11 cellular contexts compared by ENCODE assay signal in the genomic region with DNA sequence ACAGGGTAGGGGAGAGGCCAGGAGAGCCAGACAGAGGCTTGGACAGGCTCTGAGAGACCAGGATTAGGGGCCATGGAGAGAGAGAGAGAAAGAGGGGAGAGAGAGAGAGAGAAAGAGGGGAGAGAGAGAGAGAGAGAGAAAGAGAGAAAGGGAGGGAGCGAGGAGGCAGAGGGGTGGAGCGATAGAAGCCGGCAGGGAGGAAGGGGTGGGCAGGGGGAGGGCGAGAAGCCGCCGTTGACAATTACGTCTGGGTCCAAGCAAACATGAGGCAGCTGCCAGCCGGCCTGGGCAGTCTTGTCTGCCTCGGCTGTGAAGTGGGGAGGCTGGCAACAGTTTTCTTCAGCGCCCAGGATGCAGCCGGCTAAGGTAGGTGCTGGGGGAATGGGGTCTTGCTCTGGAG. TPM values are rescaled to one million over a fixed set of nuclear protein-coding genes. Genes with fewer than 3 reads are reported as not detected.
DNase-seq lines count a peak whose midpoint lies in the region; ATAC-seq, FAIRE-seq and TF ChIP-seq lines count a peak whose summit lies in the region.
"Had no signal": no experiment of that assay in that cellular context is flagged by ENCODE, and none has a peak within 500 bp of the region (broad histone marks: within the 10 kb centered on the region; RNA-seq: fewer than 3 reads in every experiment).

Gene KCNIP3, plus strand, starts transcription at position 260 of the 400 bp plus-strand sequence. Its CDS starts 92 bp downstream, at position 352.

- DNase-seq in NCI-H1436 (lab: John Stamatoyannopoulos, UW) = peak; percentile 57
- DNase-seq in left kidney (ENCODE audit: low read depth, low spot score) = peak; percentile 85
- DNase-seq in GM12891 (ENCODE audit: insufficient read length, low spot score) = no peak
- no peak for DNase-seq in omental fat pad (ENCODE audit: low spot score)
- DNase-seq in osteocyte (ENCODE audit: extremely low spot score, unreplicated experiment) = no peak
- DNase-seq: activated B cell treated with CpG ODN at 0.5 μM for 24 hours, natural killer cell had no signal

- no peak within 1 kb of the TSS for H3K4me3 Mint-ChIP-seq in osteocyte (ENCODE audit: unreplicated experiment)
- H3K4me3 Mint-ChIP-seq: activated B cell treated with CpG ODN at 0.5 μM for 24 hours, natural killer cell had no signal

- no peaks in the 10 kb centered on the region for H3K36me3 ChIP-seq in ACC112 (ENCODE audit: insufficient read depth, low read length)
- H3K36me3 ChIP-seq: BLaER1 treated with 17β-estradiol and CSF1 and Interleukin-3, amounts not matched to agents 10 nM and 100 nM had no signal

- H3K4me1 Mint-ChIP-seq in osteocyte (ENCODE audit: unreplicated experiment) = no peaks in the 10 kb centered on the region
- H3K4me1 Mint-ChIP-seq: activated B cell treated with CpG ODN at 0.5 μM for 24 hours had no signal

- no peaks in the 10 kb centered on the region for H3K36me3 Mint-ChIP-seq in osteocyte (ENCODE audit: unreplicated experiment)
- H3K36me3 Mint-ChIP-seq: natural killer cell had no signal

- H3K27me3 ChIP-seq in ACC112 (ENCODE audit: insufficient read depth, low read length) = no peaks in the 10 kb centered on the region; the same call in none of the 2 replicates
- H3K27me3 ChIP-seq: BLaER1 treated with 17β-estradiol and CSF1 and Interleukin-3, amounts not matched to agents 10 nM and 100 nM had no signal

- H3K79me2 ChIP-seq in ACC112 (ENCODE audit: control insufficient read depth, insufficient read depth, low read length, unreplicated experiment) = no peaks in the 10 kb centered on the region

- no peak for FAIRE-seq in GM12891 (lab: Jason Lieb, UNC)

- no peak for TF ChIP-seq CTCF in omental fat pad (IDR thresholded peaks at IDR 0.05)
- no peak for TF ChIP-seq CTCF in osteocyte (IDR thresholded peaks at IDR 0.05)

- H3K27me3 Mint-ChIP-seq in osteocyte (ENCODE audit: unreplicated experiment) = peaks cover 3% of the 10 kb centered on the region
- H3K27me3 Mint-ChIP-seq: activated B cell treated with CpG ODN at 0.5 μM for 24 hours had no signal

- H2AFZ ChIP-seq in ACC112 (ENCODE audit: low read length, unreplicated experiment) = no peak within 1 kb of the TSS

- no peaks in the 10 kb centered on the region for H3K9me3 Mint-ChIP-seq in osteocyte (ENCODE audit: unreplicated experiment)
- H3K9me3 Mint-ChIP-seq: activated B cell treated with CpG ODN at 0.5 μM for 24 hours, natural killer cell had no signal

- no peak for TF ChIP-seq POLR2A in GM12891 (IDR thresholded peaks at IDR 0.05; ENCODE audit: low read depth, low read length)

- H3K27ac ChIP-seq in ACC112 (ENCODE audit: low read depth, low read length) = no peak within 1 kb of the TSS
- peak within 1 kb of the TSS; percentile 92 for H3K27ac ChIP-seq in angular gyrus (ENCODE audit: low read depth, low read length)
- H3K27ac ChIP-seq: BLaER1 treated with 17β-estradiol and CSF1 and Interleukin-3, amounts not matched to agents 10 nM and 100 nM had no signal

- H3K27ac Mint-ChIP-seq in osteocyte (ENCODE audit: unreplicated experiment) = no peak within 1 kb of the TSS
- H3K27ac Mint-ChIP-seq: activated B cell treated with CpG ODN at 0.5 μM for 24 hours, natural killer cell had no signal

- ATAC-seq in HG03442 (IDR thresholded peaks at IDR 0.05; ENCODE audit: unreplicated experiment) = no peak
- no peak for ATAC-seq in omental fat pad (ENCODE audit: low FRiP score)
- ATAC-seq: natural killer cell had no signal

- H3K4me1 ChIP-seq in ACC112 (ENCODE audit: control insufficient read depth, insufficient read depth, low read length, unreplicated experiment) = peaks cover 17% of the 10 kb centered on the region

- peak within 1 kb of the TSS; percentile 64 for H3K4me3 ChIP-seq in ACC112 (ENCODE audit: low read depth, low read length)
- H3K4me3 ChIP-seq: BLaER1 treated with 17β-estradiol and CSF1 and Interleukin-3, amounts not matched to agents 10 nM and 100 nM had no signal

TF ChIP-seq in GM12891, 5 proteins besides CTCF, POLR2A, EP300 and RAD21:
- TF ChIP-seq SPI1 (IDR thresholded peaks at IDR 0.05; ENCODE audit: low read depth, low read length) (no peak), TAF1 (IDR thresholded peaks at IDR 0.05; ENCODE audit: low read depth, low read length) (no peak), POLR2AphosphoS5 (IDR thresholded peaks at IDR 0.05; ENCODE audit: low read depth, low read length) (no peak), PAX5 (IDR thresholded peaks at IDR 0.05; ENCODE audit: insufficient read depth, low read length, severe bottlenecking) (no peak), POU2F2 (IDR thresholded peaks at IDR 0.05; ENCODE audit: low read depth, low read length) (no peak)
TF ChIP-seq in GM12891: peak in this region for 0.

RNA-seq across cellular contexts. Expression of gene KCNIP3, which starts in this region (rescaled TPM):
- polyA plus RNA-seq in GM12891 (2012; ENCODE audit: low read depth, missing spikeins) = not detected
- total RNA-seq in omental fat pad = 10 to 100 TPM in 1 of 4 donors, 1 to 10 TPM in 3; 5.5 to 37.4 (median 7.1) TPM
- 0.57 and 1.4 TPM in 2 replicates for total RNA-seq in osteocyte
- total RNA-seq: activated B cell treated with CpG ODN at 0.5 μM for 24 hours had no signal

Comparison
In these comparisons a context has a peak if more than half of its experiments do, and no peak if none do; other contexts are left out.
1. DNase-seq: peak in NCI-H1436 (single experiment) and left kidney (single experiment); none in GM12891 (single experiment), omental fat pad (single experiment) and osteocyte (single experiment).